ENCODE assay signal across 1 cellular context in genomic region chrX:109843963-109844751, GRCh38.
TF ChIP-seq lines count a peak whose summit lies in the region.

No MANE protein-coding gene starts in this region.

TF ChIP-seq in WTC11, 78 proteins besides CTCF, POLR2A, EP300 and RAD21 (continued from another document):
- TF ChIP-seq ZNF425 (CRISPR knock-in tag; conservative IDR thresholded peaks at IDR 0.05) (no peak), FOXP4 (CRISPR knock-in tag; IDR thresholded peaks at IDR 0.05) (no peak)
